In genomic region chr2:229910832-229911412, GRCh38 we compare ENCODE assay signal across 2 cellular contexts.
TF ChIP-seq lines count a peak whose summit lies in the region.

No MANE protein-coding gene starts in this region.

TF ChIP-seq in HEK293, 187 proteins besides CTCF, POLR2A, EP300 and RAD21:
- TF ChIP-seq ZNF239 (tag by site-specific recombination; IDR thresholded peaks at IDR 0.05), result no peak
- no peak for TF ChIP-seq ZNF449 (tag by site-specific recombination; IDR thresholded peaks at IDR 0.05)
- TF ChIP-seq PRDM1 (tag by site-specific recombination; IDR thresholded peaks at IDR 0.05), result peak; percentile 38; the same call in 1 of the 2 replicates
- TF ChIP-seq GFI1B (tag by site-specific recombination; IDR thresholded peaks at IDR 0.05), result no peak
- no peak for TF ChIP-seq ZNF426 (tag by site-specific recombination; IDR thresholded peaks at IDR 0.05)
- TF ChIP-seq ZNF768 (tag by site-specific recombination; IDR thresholded peaks at IDR 0.05), result no peak
- peak; percentile 30; the same call in 1 of the 2 replicates for TF ChIP-seq ZNF654 (tag by site-specific recombination; IDR thresholded peaks at IDR 0.05; ENCODE audit: low read depth)
- TF ChIP-seq, protein P1, sequence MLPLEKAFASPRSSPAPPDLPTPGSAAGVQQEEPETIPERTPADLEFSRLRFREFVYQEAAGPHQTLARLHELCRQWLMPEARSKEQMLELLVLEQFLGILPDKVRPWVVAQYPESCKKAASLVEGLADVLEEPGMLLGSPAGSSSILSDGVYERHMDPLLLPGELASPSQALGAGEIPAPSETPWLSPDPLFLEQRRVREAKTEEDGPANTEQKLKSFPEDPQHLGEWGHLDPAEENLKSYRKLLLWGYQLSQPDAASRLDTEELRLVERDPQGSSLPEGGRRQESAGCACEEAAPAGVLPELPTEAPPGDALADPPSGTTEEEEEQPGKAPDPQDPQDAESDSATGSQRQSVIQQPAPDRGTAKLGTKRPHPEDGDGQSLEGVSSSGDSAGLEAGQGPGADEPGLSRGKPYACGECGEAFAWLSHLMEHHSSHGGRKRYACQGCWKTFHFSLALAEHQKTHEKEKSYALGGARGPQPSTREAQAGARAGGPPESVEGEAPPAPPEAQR (tag by site-specific recombination; IDR thresholded peaks at IDR 0.05), result no peak
- TF ChIP-seq SCRT2 (tag by site-specific recombination; IDR thresholded peaks at IDR 0.05), result peak; percentile 70
- TF ChIP-seq ZNF624 (tag by site-specific recombination; IDR thresholded peaks at IDR 0.05), result no peak
- TF ChIP-seq ZNF211 (tag by site-specific recombination; IDR thresholded peaks at IDR 0.05; ENCODE audit: low read depth), result no peak
- TF ChIP-seq ZBTB21 (tag by site-specific recombination; IDR thresholded peaks at IDR 0.05), result no peak

TF ChIP-seq in H1, 55 proteins besides CTCF, POLR2A, EP300 and RAD21:
- TF ChIP-seq, protein P2, sequence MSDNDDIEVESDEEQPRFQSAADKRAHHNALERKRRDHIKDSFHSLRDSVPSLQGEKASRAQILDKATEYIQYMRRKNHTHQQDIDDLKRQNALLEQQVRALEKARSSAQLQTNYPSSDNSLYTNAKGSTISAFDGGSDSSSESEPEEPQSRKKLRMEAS (IDR thresholded peaks at IDR 0.05), result no peak
- TF ChIP-seq SIN3A (conservative IDR thresholded peaks at IDR 0.05 in 1 of 2, IDR thresholded peaks at IDR 0.05 in 1 of 2; ENCODE audit: low read depth in 1 of 2, low read length in 2 of 2) (no peak), SAP30 (IDR thresholded peaks at IDR 0.05; ENCODE audit: insufficient read depth, insufficient replicate concordance, low read length) (no peak), HDAC2 (IDR thresholded peaks at IDR 0.05; ENCODE audit: borderline replicate concordance in 1 of 2, low read depth in 2 of 2, low read length in 2 of 2) (no peak), CHD1 (IDR thresholded peaks at IDR 0.05; ENCODE audit: low read depth, low read length) (no peak), HDAC6 (IDR thresholded peaks at IDR 0.05; ENCODE audit: low read depth, low read length) (no peak), TBP (IDR thresholded peaks at IDR 0.05; ENCODE audit: low read depth, low read length) (no peak), FOSL1 (IDR thresholded peaks at IDR 0.05; ENCODE audit: insufficient read depth, low read depth, low read length) (no peak), POU5F1 (IDR thresholded peaks at IDR 0.05; ENCODE audit: low read depth, low read length) (no peak), TAF7 (optimal IDR thresholded peaks at IDR 0.05; ENCODE audit: borderline replicate concordance, low read depth, low read length) (no peak), CBX8 (IDR thresholded peaks at IDR 0.05; ENCODE audit: borderline replicate concordance, low read depth, low read length) (no peak)
